Comparison of ENCODE assay signal across 18 cellular contexts in the genomic region with DNA sequence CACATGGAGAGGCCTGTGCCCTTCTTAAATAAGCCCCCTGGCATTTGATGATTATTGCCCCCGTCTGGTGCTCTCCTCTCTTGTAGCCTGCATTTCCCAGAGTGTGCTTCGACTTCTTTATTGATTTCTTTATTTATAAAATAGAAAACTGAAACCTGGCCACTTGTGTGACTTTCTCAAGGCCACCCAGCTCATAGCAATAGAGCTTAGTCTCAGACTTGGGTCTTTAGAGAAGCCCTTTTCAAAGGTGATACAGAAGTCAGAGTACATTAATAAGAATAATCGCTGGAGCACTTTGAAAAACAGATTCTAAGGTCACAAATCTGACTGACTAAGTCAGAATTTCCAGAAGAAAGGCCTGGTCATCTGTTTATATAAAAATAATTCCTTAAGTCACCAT.
DNase-seq lines count a peak whose midpoint lies in the region; ATAC-seq, FAIRE-seq and TF ChIP-seq lines count a peak whose summit lies in the region.
"Had no signal": no experiment of that assay in that cellular context is flagged by ENCODE, and none has a peak within 500 bp of the region (broad histone marks: within the 10 kb centered on the region; RNA-seq: fewer than 3 reads in every experiment).

No MANE protein-coding gene starts in this region.

- H4K20me1 ChIP-seq in astrocyte (ENCODE audit: insufficient read depth, low read length) = no peaks in the 10 kb centered on the region

- H3K4me3 ChIP-seq in astrocyte (ENCODE audit: insufficient read depth, low read depth, low read length) (no peak overlapping the region), pancreas (no peak overlapping the region)

- H3K27ac Mint-ChIP-seq in astrocyte (ENCODE audit: unreplicated experiment) (peak overlapping the region; percentile 27), endothelial cell (ENCODE audit: unreplicated experiment) (no peak overlapping the region)

- H3K27me3 ChIP-seq in astrocyte (ENCODE audit: insufficient read depth, low read length) = no peaks in the 10 kb centered on the region
- H3K27me3 ChIP-seq in pancreas = no peaks in the 10 kb centered on the region

- H3K36me3 ChIP-seq in astrocyte (ENCODE audit: insufficient read depth, low read length) (no peaks in the 10 kb centered on the region), pancreas (no peaks in the 10 kb centered on the region)

- H3K27me3 Mint-ChIP-seq in astrocyte (ENCODE audit: low read depth, unreplicated experiment) (no peaks in the 10 kb centered on the region), endothelial cell (ENCODE audit: unreplicated experiment) (no peaks in the 10 kb centered on the region)

- 23 to 25% methylated on average over 3 of the region's 3 CpGs for WGBS in pancreas, 2 donors

- FAIRE-seq in astrocyte (lab: Jason Lieb, UNC) (no peak), endometrium (lab: Jason Lieb, UNC) (peak; percentile 62), pancreas (lab: Jason Lieb, UNC) (no peak)
- FAIRE-seq: GM12891, GM18507 had no signal

- intact Hi-C loops in pancreas (cut with DNase I) = no loop called here

- H3K4me2 ChIP-seq in astrocyte (ENCODE audit: low read length) = no peak overlapping the region

- TF ChIP-seq CTCF in astrocyte (IDR thresholded peaks at IDR 0.05; ENCODE audit: insufficient read depth, low read depth, low read length) (no peak), pancreas (IDR thresholded peaks at IDR 0.05) (no peak), GM20000 (IDR thresholded peaks at IDR 0.05; ENCODE audit: extremely low read depth, missing control alignments) (no peak), endothelial cell (IDR thresholded peaks at IDR 0.05; ENCODE audit: unreplicated experiment) (no peak)

- DNase-seq in astrocyte (ENCODE audit: low read depth) (no peak), pancreas (peak in 1 of 6 donors; percentile 24), GM20000 (ENCODE audit: low spot score) (no peak), endothelial cell (ENCODE audit: low spot score) (no peak)
- DNase-seq in activated effector memory CD4-positive, alpha-beta T cell treated with Interleukin-2 at 50 U/mL for 16 hours = no peak
- DNase-seq: C1 segment of cervical spinal cord; Calu3; CD4-positive, alpha-beta memory T cell; COR-L47; DMS53; DMS79 treated with DMSO at 0.1 percent for 48 hours; GF-D8; GOT3; H7 had no signal

- H3K4me1 ChIP-seq in astrocyte (ENCODE audit: insufficient read depth, low read length) (no peaks in the 10 kb centered on the region), pancreas (peaks cover 26 to 53% (median 37%) of the 10 kb centered on the region in 3 donors)

- peaks cover 6% of the 10 kb centered on the region for H3K4me1 Mint-ChIP-seq in astrocyte (ENCODE audit: low read depth, unreplicated experiment)
- H3K4me1 Mint-ChIP-seq in endothelial cell (ENCODE audit: unreplicated experiment) = peaks cover 4% of the 10 kb centered on the region

- peak; percentile 25 to 53 (median 48) for ATAC-seq in pancreas
- ATAC-seq: HCT116 had no signal

- H3K9me3 ChIP-seq in astrocyte (ENCODE audit: insufficient read depth, low read depth, low read length) (peaks cover 3% of the 10 kb centered on the region), pancreas (no peaks in the 10 kb centered on the region)

- H2AFZ ChIP-seq in astrocyte (ENCODE audit: low read depth, low read length) = no peak overlapping the region

- H3K4me3 Mint-ChIP-seq in astrocyte (ENCODE audit: unreplicated experiment) (no peak overlapping the region), endothelial cell (ENCODE audit: unreplicated experiment) (no peak overlapping the region)
- H3K4me3 Mint-ChIP-seq: CD4-positive, alpha-beta memory T cell had no signal

- H3K9me3 Mint-ChIP-seq in astrocyte (ENCODE audit: unreplicated experiment) = peaks cover 7% of the 10 kb centered on the region
- H3K9me3 Mint-ChIP-seq in endothelial cell (ENCODE audit: unreplicated experiment) = no peaks in the 10 kb centered on the region

- H3K9ac ChIP-seq in astrocyte (ENCODE audit: low read length) = no peak overlapping the region

- no peaks in the 10 kb centered on the region for H3K36me3 Mint-ChIP-seq in astrocyte (ENCODE audit: low read depth, unreplicated experiment)
- H3K36me3 Mint-ChIP-seq in endothelial cell (ENCODE audit: low read depth, unreplicated experiment) = peaks cover 11% of the 10 kb centered on the region
- H3K36me3 Mint-ChIP-seq: CD4-positive, alpha-beta memory T cell had no signal

- no peaks in the 10 kb centered on the region for H3K79me2 ChIP-seq in astrocyte (ENCODE audit: insufficient read depth, low read length)

- no peak overlapping the region for H3K27ac ChIP-seq in astrocyte (ENCODE audit: low read depth, low read length)
- peak overlapping the region in 3 of 4 donors; percentile 17 to 60 (median 22) for H3K27ac ChIP-seq in pancreas
